ENCODE assay signal across 27 cellular contexts in the genomic region with DNA sequence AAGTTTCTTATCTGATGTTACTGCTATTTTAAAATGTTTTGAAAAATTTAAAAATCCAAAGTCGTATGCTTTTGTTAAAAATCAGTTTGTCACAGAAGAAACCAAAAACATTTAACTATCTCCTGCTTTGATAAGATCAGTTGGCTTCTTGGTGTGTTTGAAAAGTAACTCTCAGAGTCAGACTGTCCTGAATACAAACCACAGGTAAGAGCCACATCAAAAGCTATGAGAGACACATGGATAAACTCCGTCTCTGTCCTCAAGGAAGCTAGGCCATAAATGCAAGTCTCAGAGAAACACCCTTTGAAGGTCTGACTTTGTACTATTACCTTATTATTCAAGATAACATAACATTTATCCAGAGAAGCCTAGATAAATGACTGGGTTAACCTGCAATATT. TPM values are rescaled to one million over a fixed set of nuclear protein-coding genes. Genes with fewer than 3 reads are reported as not detected.
A peak's percentile ranks its signal among the peaks of the same experiment; 100 is the strongest.
DNase-seq lines count a peak whose midpoint lies in the region; ATAC-seq and TF ChIP-seq lines count a peak whose summit lies in the region.
"Had no signal": no experiment of that assay in that cellular context is flagged by ENCODE, and none has a peak within 500 bp of the region (broad histone marks: within the 10 kb centered on the region; RNA-seq: fewer than 3 reads in every experiment).

No MANE protein-coding gene starts in this region.

- no peak overlapping the region for H3K4me3 ChIP-seq in CD8-positive, alpha-beta T cell (ENCODE audit: low read depth, low read length)
- H3K4me3 ChIP-seq: adrenal gland, gastrocnemius medialis, hepatocyte, right lobe of liver, SJCRH30, thoracic aorta, uterus had no signal

- H3K36me3 Mint-ChIP-seq in activated CD4-positive, alpha-beta T cell treated with anti-CD3 and anti-CD28 coated beads, Interleukin-2, amount 10 ng/mL, durations not matched to agents 24 days and 14 days (ENCODE audit: low read depth): peaks cover 48% of the 10 kb centered on the region
- H3K36me3 Mint-ChIP-seq in CD8-positive, alpha-beta T cell: peaks cover 61% of the 10 kb centered on the region
- H3K36me3 Mint-ChIP-seq in activated CD8-positive, alpha-beta T cell treated with anti-CD3 and anti-CD28 coated beads for 36 hours (ENCODE audit: low read depth): peaks cover 62% of the 10 kb centered on the region
- peaks cover 14% of the 10 kb centered on the region for H3K36me3 Mint-ChIP-seq in memory B cell
- no peaks in the 10 kb centered on the region for H3K36me3 Mint-ChIP-seq in glutamatergic neuron (ENCODE audit: unreplicated experiment)

- CTCF ChIA-PET in CD8-positive, alpha-beta T cell (lab: Charles Lee): interaction anchor here (1.1 to 1.9 kb wide), 3 partner anchors 8 to 135 kb away, joined by 3 to 8 read pairs (median 5); a partner anchor contains a TSS
- CTCF ChIA-PET in activated CD8-positive, alpha-beta T cell treated with anti-CD3 and anti-CD28 coated beads for 36 hours (lab: Charles Lee): interaction anchor here (1.0 to 2.5 kb wide), 4 partner anchors 9 to 137 kb away, joined by 4 to 8 read pairs (median 6); a partner anchor contains a TSS

- H3K4me1 Mint-ChIP-seq in activated CD4-positive, alpha-beta T cell treated with anti-CD3 and anti-CD28 coated beads, Interleukin-2, amount 10 ng/mL, durations not matched to agents 24 days and 14 days: peaks cover 50% of the 10 kb centered on the region
- peaks cover 72% of the 10 kb centered on the region for H3K4me1 Mint-ChIP-seq in CD8-positive, alpha-beta T cell (ENCODE audit: low read depth)
- peaks cover 73% of the 10 kb centered on the region for H3K4me1 Mint-ChIP-seq in activated CD8-positive, alpha-beta T cell treated with anti-CD3 and anti-CD28 coated beads for 36 hours (ENCODE audit: low read depth)
- H3K4me1 Mint-ChIP-seq in memory B cell (peaks cover 28% of the 10 kb centered on the region), glutamatergic neuron (ENCODE audit: low read depth, unreplicated experiment) (peaks cover 5% of the 10 kb centered on the region)

- no peak for ATAC-seq in CD8-positive, alpha-beta T cell
- peak; percentile 66 for ATAC-seq in activated CD8-positive, alpha-beta T cell treated with anti-CD3 and anti-CD28 coated beads for 36 hours
- ATAC-seq in memory B cell (ENCODE audit: low read depth): no peak
- ATAC-seq: gastrocnemius medialis, left colon, right lobe of liver had no signal

- POLR2A ChIA-PET in CD8-positive, alpha-beta T cell (lab: Charles Lee): interaction anchor here (0.6 to 1.8 kb wide), 3 partner anchors 8 to 155 kb away, joined by 3 to 6 read pairs (median 5); a partner anchor contains a TSS
- POLR2A ChIA-PET in activated CD8-positive, alpha-beta T cell treated with anti-CD3 and anti-CD28 coated beads for 36 hours (lab: Charles Lee): interaction anchor here (0.8 to 1.5 kb wide), 2 partner anchors 39 to 176 kb away, joined by 3 read pairs; no protein-coding TSS in a partner anchor

- H3K9me3 ChIP-seq in CD8-positive, alpha-beta T cell (ENCODE audit: low read length): no peaks in the 10 kb centered on the region
- H3K9me3 ChIP-seq: adrenal gland, gastrocnemius medialis, neutrophil, right lobe of liver, SJCRH30, thoracic aorta, uterus had no signal

- no peak for TF ChIP-seq CTCF in CD8-positive, alpha-beta T cell (IDR thresholded peaks at IDR 0.05)
- no peak for TF ChIP-seq CTCF in activated CD8-positive, alpha-beta T cell treated with anti-CD3 and anti-CD28 coated beads for 36 hours (IDR thresholded peaks at IDR 0.05)
- no peak for TF ChIP-seq CTCF in glutamatergic neuron (IDR thresholded peaks at IDR 0.05; ENCODE audit: partially characterized antibody, unreplicated experiment)
- no peak for TF ChIP-seq CTCF in GM20000 (IDR thresholded peaks at IDR 0.05; ENCODE audit: extremely low read depth, missing control alignments)

- no peaks in the 10 kb centered on the region for H3K27me3 ChIP-seq in CD8-positive, alpha-beta T cell (ENCODE audit: insufficient read depth, low read length)
- H3K27me3 ChIP-seq: adrenal gland, gastrocnemius medialis, hepatocyte, neutrophil, right lobe of liver, SJCRH30, uterus had no signal

- peaks cover 6% of the 10 kb centered on the region for H3K36me3 ChIP-seq in CD8-positive, alpha-beta T cell (ENCODE audit: insufficient read depth, low read length)
- H3K36me3 ChIP-seq: uterus had no signal

- intact Hi-C loops in activated CD4-positive, alpha-beta T cell treated with anti-CD3 and anti-CD28 coated beads, Interleukin-2, amount 10 ng/mL, durations not matched to agents 24 days and 14 days (cut with micrococcal nuclease): no loop called here
- intact Hi-C loops in CD8-positive, alpha-beta T cell (cut with DNase I, micrococcal nuclease): loop anchor here in 1 of 2 experiments (2.0 kb wide), 1 partner anchor 16 kb away; no protein-coding TSS in a partner anchor
- intact Hi-C loops in activated CD8-positive, alpha-beta T cell treated with anti-CD3 and anti-CD28 coated beads for 36 hours (cut with micrococcal nuclease): no loop called here

- peaks cover 40% of the 10 kb centered on the region for H3K4me1 ChIP-seq in CD8-positive, alpha-beta T cell (ENCODE audit: insufficient read depth, low read length)
- H3K4me1 ChIP-seq: SJCRH30, uterus had no signal

- H3K9me3 Mint-ChIP-seq in activated CD4-positive, alpha-beta T cell treated with anti-CD3 and anti-CD28 coated beads, Interleukin-2, amount 10 ng/mL, durations not matched to agents 24 days and 14 days: no peaks in the 10 kb centered on the region
- no peaks in the 10 kb centered on the region for H3K9me3 Mint-ChIP-seq in CD8-positive, alpha-beta T cell
- H3K9me3 Mint-ChIP-seq in activated CD8-positive, alpha-beta T cell treated with anti-CD3 and anti-CD28 coated beads for 36 hours: no peaks in the 10 kb centered on the region
- H3K9me3 Mint-ChIP-seq in memory B cell (no peaks in the 10 kb centered on the region), glutamatergic neuron (ENCODE audit: unreplicated experiment) (no peaks in the 10 kb centered on the region)
- H3K9me3 Mint-ChIP-seq: brain had no signal

- H3K27ac ChIP-seq in CD8-positive, alpha-beta T cell (ENCODE audit: low read depth, low read length): no peak overlapping the region
- H3K27ac ChIP-seq: adrenal gland, gastrocnemius medialis, hepatocyte, KMS-11, neutrophil, right lobe of liver, SJCRH30, thoracic aorta, uterus had no signal

- no peaks in the 10 kb centered on the region for H3K27me3 Mint-ChIP-seq in activated CD4-positive, alpha-beta T cell treated with anti-CD3 and anti-CD28 coated beads, Interleukin-2, amount 10 ng/mL, durations not matched to agents 24 days and 14 days
- H3K27me3 Mint-ChIP-seq in CD8-positive, alpha-beta T cell (ENCODE audit: low read depth): no peaks in the 10 kb centered on the region
- H3K27me3 Mint-ChIP-seq in activated CD8-positive, alpha-beta T cell treated with anti-CD3 and anti-CD28 coated beads for 36 hours: no peaks in the 10 kb centered on the region
- no peaks in the 10 kb centered on the region for H3K27me3 Mint-ChIP-seq in memory B cell
- no peaks in the 10 kb centered on the region for H3K27me3 Mint-ChIP-seq in glutamatergic neuron (ENCODE audit: unreplicated experiment)
- H3K27me3 Mint-ChIP-seq: brain, progenitor cell of endocrine pancreas had no signal

- no peak for DNase-seq in activated CD4-positive, alpha-beta T cell treated with anti-CD3 and anti-CD28 coated beads, Interleukin-2, amount 10 ng/mL, durations not matched to agents 24 days and 14 days
- no peak for DNase-seq in activated CD4-positive, alpha-beta T cell treated with anti-CD3 and anti-CD28 coated beads, Interleukin-2, amount 50 U/mL, for 48 hours
- no peak for DNase-seq in CD8-positive, alpha-beta T cell
- no peak for DNase-seq in activated CD8-positive, alpha-beta T cell treated with anti-CD3 and anti-CD28 coated beads for 36 hours
- DNase-seq in memory B cell (ENCODE audit: low spot score in 2 of 2) (no peak), NK-92 (lab: John Stamatoyannopoulos, UW; ENCODE audit: unreplicated experiment) (no peak), glutamatergic neuron (no peak), GM20000 (ENCODE audit: low spot score) (no peak)
- DNase-seq: 8988T; adrenal gland; gastrocnemius medialis; H7; left colon; NCI-H1417 treated with DMSO at 0.1 percent for 48 hours; NCI-H2081; NCI-H226; right lobe of liver; SJCRH30; stimulated activated CD4-positive, alpha-beta T cell treated with anti-CD3 and anti-CD28 coated beads, Interleukin-2, amount 100 ng/mL, for 48 hours; stimulated activated naive CD4-positive, alpha-beta T cell; uterus had no signal

- peak overlapping the region; percentile 0 for H3K4me3 Mint-ChIP-seq in activated CD4-positive, alpha-beta T cell treated with anti-CD3 and anti-CD28 coated beads, Interleukin-2, amount 10 ng/mL, durations not matched to agents 24 days and 14 days
- H3K4me3 Mint-ChIP-seq in CD8-positive, alpha-beta T cell: no peak overlapping the region
- H3K4me3 Mint-ChIP-seq in activated CD8-positive, alpha-beta T cell treated with anti-CD3 and anti-CD28 coated beads for 36 hours: no peak overlapping the region
- H3K4me3 Mint-ChIP-seq in memory B cell (no peak overlapping the region), glutamatergic neuron (ENCODE audit: unreplicated experiment) (no peak overlapping the region)
- H3K4me3 Mint-ChIP-seq: brain had no signal

- no peak overlapping the region for H3K27ac Mint-ChIP-seq in activated CD4-positive, alpha-beta T cell treated with anti-CD3 and anti-CD28 coated beads, Interleukin-2, amount 10 ng/mL, durations not matched to agents 24 days and 14 days
- peak overlapping the region; percentile 37 for H3K27ac Mint-ChIP-seq in CD8-positive, alpha-beta T cell
- peak overlapping the region; percentile 11 for H3K27ac Mint-ChIP-seq in activated CD8-positive, alpha-beta T cell treated with anti-CD3 and anti-CD28 coated beads for 36 hours
- H3K27ac Mint-ChIP-seq in memory B cell (peak overlapping the region; percentile 3), glutamatergic neuron (ENCODE audit: unreplicated experiment) (no peak overlapping the region)
- H3K27ac Mint-ChIP-seq: brain had no signal

RNA-seq across cellular contexts. Expression of a gene that starts 7.7 kb away (rescaled TPM):
- 94.4 and 104 TPM in 2 replicates for total RNA-seq in activated CD4-positive, alpha-beta T cell treated with anti-CD3 and anti-CD28 coated beads, Interleukin-2, amount 10 ng/mL, durations not matched to agents 24 days and 14 days
- total RNA-seq in CD8-positive, alpha-beta T cell: 100 to 1,000 TPM; 119 to 123 TPM
- total RNA-seq in activated CD8-positive, alpha-beta T cell treated with anti-CD3 and anti-CD28 coated beads for 36 hours: 100 to 1,000 TPM; 146 to 147 TPM
- total RNA-seq in glutamatergic neuron (ENCODE audit: unreplicated experiment): 93.4 TPM

Comparison
In these comparisons a context has a peak if more than half of its experiments do, and no peak if none do; other contexts are left out.
1. H3K27ac Mint-ChIP-seq: peak in CD8-positive, alpha-beta T cell (single experiment), activated CD8-positive, alpha-beta T cell treated with anti-CD3 and anti-CD28 coated beads for 36 hours (single experiment) and memory B cell (single experiment); none in activated CD4-positive, alpha-beta T cell treated with anti-CD3 and anti-CD28 coated beads, Interleukin-2, amount 10 ng/mL, durations not matched to agents 24 days and 14 days (single experiment) and glutamatergic neuron (single experiment).